In the genomic region with DNA sequence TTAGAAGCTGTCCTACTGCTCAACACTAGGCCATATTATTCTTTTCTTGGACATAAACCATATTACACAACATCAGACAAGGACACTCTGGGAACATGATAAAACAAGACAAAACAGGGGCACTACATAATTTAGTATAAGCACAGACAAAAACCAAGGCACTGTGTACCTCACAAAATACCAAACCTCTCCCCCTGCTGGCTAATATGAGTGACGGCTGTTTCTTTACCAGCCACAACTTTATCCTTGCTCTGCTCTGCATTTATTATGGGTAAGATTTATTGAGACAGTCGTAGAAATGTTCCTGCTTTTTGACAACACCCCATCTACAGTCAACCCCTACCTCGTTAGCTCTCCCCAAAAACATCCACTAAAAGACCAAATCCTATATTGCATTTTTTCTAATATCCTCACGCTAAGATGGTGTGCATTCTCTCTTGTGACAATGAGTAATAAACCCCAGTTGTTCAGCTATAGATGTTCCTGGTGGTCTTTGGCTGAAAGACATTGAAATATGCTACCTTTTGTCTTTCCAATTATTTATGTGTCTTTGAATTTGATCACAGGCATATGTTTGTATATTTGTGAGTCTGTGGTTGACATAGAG, we compare ENCODE assay signal across 9 cellular contexts. TPM values are rescaled to one million over a fixed set of nuclear protein-coding genes. Genes with fewer than 3 reads are reported as not detected.
A peak's percentile ranks its signal among the peaks of the same experiment; 100 is the strongest.
DNase-seq lines count a peak whose midpoint lies in the region; ATAC-seq and TF ChIP-seq lines count a peak whose summit lies in the region.
"Had no signal": no experiment of that assay in that cellular context is flagged by ENCODE, and none has a peak within 500 bp of the region (broad histone marks: within the 10 kb centered on the region; RNA-seq: fewer than 3 reads in every experiment).

No MANE protein-coding gene starts in this region.

- H3K9me3 ChIP-seq in Loucy (ENCODE audit: insufficient read depth, low read depth, low read length): no peaks in the 10 kb centered on the region

- H3F3A ChIP-seq in Loucy (ENCODE audit: low read depth): no peaks in the 10 kb centered on the region

- H4K20me1 ChIP-seq in Loucy (ENCODE audit: insufficient read depth, low read length, poor library complexity, severe bottlenecking): no peaks in the 10 kb centered on the region

- H3K79me2 ChIP-seq in Loucy (ENCODE audit: insufficient read depth, low read length): no peaks in the 10 kb centered on the region

- H3K36me3 ChIP-seq in Loucy (ENCODE audit: insufficient read depth, low read length): peaks cover 4% of the 10 kb centered on the region; the same call in 1 of the 2 replicates

- H3K4me2 ChIP-seq in Loucy (ENCODE audit: low read depth, low read length, poor library complexity, severe bottlenecking): no peak overlapping the region

- H3K4me1 ChIP-seq in Loucy (ENCODE audit: insufficient read depth, low read length, poor library complexity, severe bottlenecking): no peaks in the 10 kb centered on the region

- H3K27me3 ChIP-seq in Loucy (ENCODE audit: insufficient read depth, low read length, poor library complexity, severe bottlenecking): no peaks in the 10 kb centered on the region

- no peaks in the 10 kb centered on the region for H3K9me3 Mint-ChIP-seq in brain
- H3K9me3 Mint-ChIP-seq in mesothelial cell of epicardium: no peaks in the 10 kb centered on the region
- H3K9me3 Mint-ChIP-seq: dendritic cell treated with granulocyte-macrophage colony-stimulating factor and Interleukin-4, amounts not matched to agents 40 ng/mL and 50 ng/mL, for 4 days had no signal

- no peak overlapping the region for H3K27ac Mint-ChIP-seq in brain
- H3K27ac Mint-ChIP-seq in mesothelial cell of epicardium: no peak overlapping the region
- H3K27ac Mint-ChIP-seq: dendritic cell treated with granulocyte-macrophage colony-stimulating factor and Interleukin-4, amounts not matched to agents 40 ng/mL and 50 ng/mL, for 4 days had no signal

- H3K27me3 Mint-ChIP-seq in brain (no peaks in the 10 kb centered on the region), mesothelial cell of epicardium (ENCODE audit: low read depth) (no peaks in the 10 kb centered on the region)
- H3K27me3 Mint-ChIP-seq: dendritic cell treated with granulocyte-macrophage colony-stimulating factor and Interleukin-4, amounts not matched to agents 40 ng/mL and 50 ng/mL, for 4 days had no signal

- H3K36me3 Mint-ChIP-seq in brain (no peaks in the 10 kb centered on the region), mesothelial cell of epicardium (peaks cover 6% of the 10 kb centered on the region)

- H3K4me1 Mint-ChIP-seq in brain (peaks cover 2% of the 10 kb centered on the region), mesothelial cell of epicardium (no peaks in the 10 kb centered on the region)

- H3K9me2 ChIP-seq in Loucy (replicated peaks; ENCODE audit: low read depth, low read length): no peaks in the 10 kb centered on the region

- no peak for ATAC-seq in HG02973 (IDR thresholded peaks at IDR 0.05; ENCODE audit: unreplicated experiment)

- peak; percentile 77 for TF ChIP-seq CTCF in Loucy (conservative IDR thresholded peaks at IDR 0.05; ENCODE audit: low read length)
- TF ChIP-seq CTCF in brain (conservative IDR thresholded peaks at IDR 0.05): peak; percentile 46 to 66
- TF ChIP-seq CTCF in mesothelial cell of epicardium (IDR thresholded peaks at IDR 0.05; ENCODE audit: unreplicated experiment): peak; percentile 36

- H3K4me3 Mint-ChIP-seq in brain (no peak overlapping the region), mesothelial cell of epicardium (no peak overlapping the region)
- H3K4me3 Mint-ChIP-seq: dendritic cell treated with granulocyte-macrophage colony-stimulating factor and Interleukin-4, amounts not matched to agents 40 ng/mL and 50 ng/mL, for 4 days had no signal

- no peak overlapping the region for H3K9ac ChIP-seq in Loucy (ENCODE audit: low read depth, low read length, poor library complexity, severe bottlenecking)

- no peak overlapping the region for H2AFZ ChIP-seq in Loucy (ENCODE audit: low read length)

- no peak overlapping the region for H3K4me3 ChIP-seq in Loucy (ENCODE audit: low read length, poor library complexity, severe bottlenecking)

- peak; percentile 23 for DNase-seq in EL
- no peak for DNase-seq in mesothelial cell of epicardium (ENCODE audit: low spot score in 2 of 2, unreplicated experiment in 2 of 2)
- no peak for DNase-seq in central memory CD4-positive, alpha-beta T cell
- DNase-seq in activated CD4-positive, alpha-beta T cell treated with anti-CD3 and anti-CD28 coated beads for 4 hours: no peak
- DNase-seq in ecto neural progenitor cell (ENCODE audit: low spot score): no peak

RNA-seq across cellular contexts. Expression of a gene that starts 23.8 kb away (rescaled TPM):
- 42.2 TPM for polyA plus RNA-seq in brain (ENCODE audit: insufficient read depth, low read depth, low replicate concordance)
- 31.1 to 32.7 TPM (median 31.4 TPM) in 3 replicates for total RNA-seq in mesothelial cell of epicardium

RNA-seq across cellular contexts. Expression of a gene that starts 29.7 kb away (rescaled TPM):
- 162 TPM for polyA plus RNA-seq in brain (ENCODE audit: insufficient read depth, low read depth, low replicate concordance)
- 29.7 to 32.2 TPM (median 30.0 TPM) in 3 replicates for total RNA-seq in mesothelial cell of epicardium

RNA-seq across cellular contexts. Expression of a gene that starts 38.3 kb away (rescaled TPM):
- polyA plus RNA-seq in brain (ENCODE audit: insufficient read depth, low read depth, low replicate concordance): not detected
- total RNA-seq in mesothelial cell of epicardium: not detected in 3 replicates
